16 cellular contexts compared by ENCODE assay signal in the genomic region with DNA sequence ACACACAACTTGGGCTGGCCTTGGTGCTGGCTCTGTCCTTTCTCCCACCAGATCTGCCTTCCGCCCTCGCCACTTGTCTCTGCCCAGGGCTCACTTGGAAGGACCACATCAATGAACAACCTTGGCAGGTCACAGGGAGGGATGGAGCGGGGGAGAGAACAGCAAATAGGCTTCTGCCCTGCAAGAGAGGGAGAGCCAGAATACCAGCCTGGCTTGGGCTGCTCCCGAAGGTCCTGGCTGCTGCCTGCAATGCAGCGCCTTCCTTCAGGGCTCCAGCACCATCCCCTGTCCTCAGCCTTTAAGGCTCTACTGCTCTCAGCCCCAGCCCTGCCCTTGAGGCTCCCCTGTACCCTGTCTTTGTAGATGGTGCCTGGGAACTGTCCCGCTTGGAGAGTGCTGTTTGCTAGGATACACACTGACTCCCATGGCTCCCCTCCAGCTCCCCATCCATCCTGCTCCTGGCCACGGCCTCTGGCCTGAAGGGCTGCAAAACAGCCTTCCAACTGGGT. TPM values are rescaled to one million over a fixed set of nuclear protein-coding genes. Genes with fewer than 3 reads are reported as not detected.
DNase-seq lines count a peak whose midpoint lies in the region; ATAC-seq, FAIRE-seq and TF ChIP-seq lines count a peak whose summit lies in the region.
"Had no signal": no experiment of that assay in that cellular context is flagged by ENCODE, and none has a peak within 500 bp of the region (broad histone marks: within the 10 kb centered on the region; RNA-seq: fewer than 3 reads in every experiment).

No MANE protein-coding gene starts in this region.

- no peak for TF ChIP-seq POLR2A in GM12891 (IDR thresholded peaks at IDR 0.05; ENCODE audit: low read depth, low read length)

- CTCF ChIA-PET in GM10248 (lab: Yijun Ruan, JAX), result no interaction called here

- H3K9me3 ChIP-seq in T-helper 17 cell (ENCODE audit: control insufficient read depth, low read length, poor library complexity, severe bottlenecking) (no peaks in the 10 kb centered on the region), left ventricle myocardium inferior (replicated peaks) (no peaks in the 10 kb centered on the region)
- H3K9me3 ChIP-seq: adrenal gland had no signal

- H3K27me3 Mint-ChIP-seq in T-helper 17 cell, result no peaks in the 10 kb centered on the region
- no peaks in the 10 kb centered on the region for H3K27me3 Mint-ChIP-seq in stimulated activated memory B cell treated with anti-CD40 and anti-IgM and Interleukin-4, amounts not matched to agents 10 μg/mL and 1 μg/mL and 100 μg/mL, for 72 hours
- H3K27me3 Mint-ChIP-seq: activated CD8-positive, alpha-beta T cell treated with anti-CD3 and anti-CD28 coated beads for 36 hours had no signal

- peak; percentile 13 for FAIRE-seq in GM12891 (lab: Jason Lieb, UNC)

- peak overlapping the region; percentile 74 for H3K27ac Mint-ChIP-seq in T-helper 17 cell
- no peak overlapping the region for H3K27ac Mint-ChIP-seq in stimulated activated memory B cell treated with anti-CD40 and anti-IgM and Interleukin-4, amounts not matched to agents 10 μg/mL and 1 μg/mL and 100 μg/mL, for 72 hours
- H3K27ac Mint-ChIP-seq: activated CD8-positive, alpha-beta T cell treated with anti-CD3 and anti-CD28 coated beads for 36 hours had no signal

- H3K36me3 ChIP-seq in left ventricle myocardium inferior, result no peaks in the 10 kb centered on the region
- H3K36me3 ChIP-seq: adrenal gland had no signal

- POLR2A ChIA-PET in GM10248 (lab: Yijun Ruan, JAX), result no interaction called here

- intact Hi-C loops in left ventricle myocardium inferior (cut with micrococcal nuclease), result no loop called here

- TF ChIP-seq CTCF in left ventricle myocardium inferior (IDR thresholded peaks at IDR 0.05; ENCODE audit: borderline replicate concordance), result no peak
- no peak for TF ChIP-seq CTCF in GM10248 (IDR thresholded peaks at IDR 0.05; ENCODE audit: control extremely low read depth, extremely low read depth, low read depth, missing control alignments)

- H3K4me3 ChIP-seq in left ventricle myocardium inferior, result no peak overlapping the region
- H3K4me3 ChIP-seq: adrenal gland, PC-9 had no signal

- H3K4me3 Mint-ChIP-seq in T-helper 17 cell, result no peak overlapping the region
- H3K4me3 Mint-ChIP-seq in stimulated activated memory B cell treated with anti-CD40 and anti-IgM and Interleukin-4, amounts not matched to agents 10 μg/mL and 1 μg/mL and 100 μg/mL, for 72 hours, result no peak overlapping the region
- H3K4me3 Mint-ChIP-seq: activated CD8-positive, alpha-beta T cell treated with anti-CD3 and anti-CD28 coated beads for 36 hours had no signal

- H3K4me1 ChIP-seq in left ventricle myocardium inferior, result peaks cover 62% of the 10 kb centered on the region

- no peaks in the 10 kb centered on the region for H3K9me3 Mint-ChIP-seq in stimulated activated memory B cell treated with anti-CD40 and anti-IgM and Interleukin-4, amounts not matched to agents 10 μg/mL and 1 μg/mL and 100 μg/mL, for 72 hours
- H3K9me3 Mint-ChIP-seq: activated CD8-positive, alpha-beta T cell treated with anti-CD3 and anti-CD28 coated beads for 36 hours had no signal

- H3K4me1 Mint-ChIP-seq in T-helper 17 cell, result peaks cover 30% of the 10 kb centered on the region
- H3K4me1 Mint-ChIP-seq in stimulated activated memory B cell treated with anti-CD40 and anti-IgM and Interleukin-4, amounts not matched to agents 10 μg/mL and 1 μg/mL and 100 μg/mL, for 72 hours, result peaks cover 12% of the 10 kb centered on the region

- no peaks in the 10 kb centered on the region for H3K36me3 Mint-ChIP-seq in T-helper 17 cell (ENCODE audit: low read depth)
- H3K36me3 Mint-ChIP-seq in stimulated activated memory B cell treated with anti-CD40 and anti-IgM and Interleukin-4, amounts not matched to agents 10 μg/mL and 1 μg/mL and 100 μg/mL, for 72 hours, result no peaks in the 10 kb centered on the region

- no peak for ATAC-seq in T-helper 17 cell
- ATAC-seq in stimulated activated memory B cell treated with anti-CD40 and anti-IgM and Interleukin-4, amounts not matched to agents 10 μg/mL and 1 μg/mL and 100 μg/mL, for 72 hours, result no peak
- ATAC-seq: activated CD8-positive, alpha-beta T cell treated with anti-CD3 and anti-CD28 coated beads for 36 hours had no signal

- peak overlapping the region; percentile 86 for H3K27ac ChIP-seq in left ventricle myocardium inferior (replicated peaks)
- H3K27ac ChIP-seq: PC-9 had no signal

- no peak for DNase-seq in GM12891 (ENCODE audit: insufficient read length, low spot score)
- DNase-seq in T-helper 17 cell, result no peak
- DNase-seq in left ventricle myocardium inferior, result peak; percentile 41
- peak; percentile 42 for DNase-seq in pons (ENCODE audit: low spot score)
- DNase-seq in kidney glomerular epithelial cell (lab: John Stamatoyannopoulos, UW), result no peak
- no peak for DNase-seq in GM10248 (ENCODE audit: extremely low spot score)
- no peak for DNase-seq in activated CD4-positive, CD25-positive, alpha-beta regulatory T cell treated with anti-CD3 and anti-CD28 coated beads, Interleukin-2, amount 50 U/mL, for 72 hours
- DNase-seq: activated CD8-positive, alpha-beta T cell treated with anti-CD3 and anti-CD28 coated beads for 36 hours; adrenal gland; COR-L47; GDM1; HCEC 1CT; NCI-H748 treated with DMSO at 0.1 percent for 48 hours; PC-9; retina had no signal

- no peaks in the 10 kb centered on the region for H3K27me3 ChIP-seq in left ventricle myocardium inferior (ENCODE audit: low read depth)
- H3K27me3 ChIP-seq: adrenal gland had no signal

TF ChIP-seq in GM12891, 5 proteins besides CTCF, POLR2A, EP300 and RAD21:
- TF ChIP-seq PAX5 (IDR thresholded peaks at IDR 0.05; ENCODE audit: insufficient read depth, low read length, severe bottlenecking) (no peak), SPI1 (IDR thresholded peaks at IDR 0.05; ENCODE audit: low read depth, low read length) (no peak), POLR2AphosphoS5 (IDR thresholded peaks at IDR 0.05; ENCODE audit: low read depth, low read length) (no peak), POU2F2 (IDR thresholded peaks at IDR 0.05; ENCODE audit: low read depth, low read length) (no peak), TAF1 (IDR thresholded peaks at IDR 0.05; ENCODE audit: low read depth, low read length) (no peak)
TF ChIP-seq in GM12891: peak in this region for 0.

RNA-seq across cellular contexts. Expression of a gene that starts 43.8 kb away (rescaled TPM):
- 6.9 TPM for polyA plus RNA-seq in GM12891 (2012; ENCODE audit: low read depth, missing spikeins)
- total RNA-seq in T-helper 17 cell (10 to 100 TPM; 11.1 to 13.9 TPM), left ventricle myocardium inferior (5.7 TPM)

Comparison
In these comparisons a context has a peak if more than half of its experiments do, and no peak if none do; other contexts are left out.
1. DNase-seq: peak in left ventricle myocardium inferior (single experiment) and pons (single experiment); none in GM12891 (single experiment), T-helper 17 cell (0 of 3), kidney glomerular epithelial cell (single experiment), GM10248 (single experiment) and activated CD4-positive, CD25-positive, alpha-beta regulatory T cell treated with anti-CD3 and anti-CD28 coated beads, Interleukin-2, amount 50 U/mL, for 72 hours (single experiment).